8 cellular contexts compared by ENCODE assay signal in the genomic region with DNA sequence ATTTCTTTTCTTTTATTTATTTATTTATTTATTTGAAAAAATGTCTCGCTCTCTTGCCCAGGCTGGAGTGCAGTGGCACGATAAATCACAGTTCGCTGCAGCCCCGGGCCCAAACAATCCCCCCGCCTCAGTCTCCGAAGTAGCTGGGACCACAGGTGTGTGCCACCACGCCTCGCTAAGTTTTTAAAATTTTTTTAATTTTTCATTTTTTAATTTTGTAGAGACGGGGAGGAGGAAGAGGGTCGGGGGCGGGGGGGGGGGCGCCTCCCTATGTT. TPM values are rescaled to one million over a fixed set of nuclear protein-coding genes. Genes with fewer than 3 reads are reported as not detected.
DNase-seq lines count a peak whose midpoint lies in the region; ATAC-seq and TF ChIP-seq lines count a peak whose summit lies in the region.

No MANE protein-coding gene starts in this region.

- POLR2A ChIA-PET in Caco-2 (lab: Charles Lee), result no interaction called here

- TSS peak; percentile 29 for BruUV-seq in Caco-2 (replicated peaks; lab: Mats Ljungman, UMichigan)

- H3K9ac ChIP-seq in fibroblast of lung (ENCODE audit: insufficient read depth, low read length), result no peak overlapping the region

- no peaks in the 10 kb centered on the region for H3K27me3 Mint-ChIP-seq in Caco-2 (ENCODE audit: insufficient read depth, unreplicated experiment)

- H3K4me1 ChIP-seq in Caco-2, result peaks cover 5% of the 10 kb centered on the region
- H3K4me1 ChIP-seq in RWPE2 (ENCODE audit: insufficient read depth, poor library complexity, severe bottlenecking), result peaks cover 12% of the 10 kb centered on the region
- peaks cover 2% of the 10 kb centered on the region for H3K4me1 ChIP-seq in fibroblast of lung (ENCODE audit: control insufficient read depth, extremely low read depth, insufficient read depth, low read length)
- H3K4me1 ChIP-seq in ovary (ENCODE audit: insufficient read depth), result peaks cover 6% of the 10 kb centered on the region

- no peaks in the 10 kb centered on the region for H3K9me3 Mint-ChIP-seq in Caco-2 (ENCODE audit: unreplicated experiment)

- TF ChIP-seq EP300 in ovary (IDR thresholded peaks at IDR 0.05), result no peak

- H3K36me3 Mint-ChIP-seq in Caco-2 (ENCODE audit: insufficient read depth, unreplicated experiment), result peaks cover 33% of the 10 kb centered on the region

- no peaks in the 10 kb centered on the region for H3K36me3 ChIP-seq in Caco-2 (ENCODE audit: control insufficient read depth, insufficient read depth, low read length)
- peaks cover 33% of the 10 kb centered on the region for H3K36me3 ChIP-seq in RWPE2 (ENCODE audit: low read depth)
- H3K36me3 ChIP-seq in fibroblast of lung (ENCODE audit: control insufficient read depth, insufficient read depth, low read length), result no peaks in the 10 kb centered on the region
- no peaks in the 10 kb centered on the region for H3K36me3 ChIP-seq in ovary

- H3K27me3 ChIP-seq in Caco-2 (replicated peaks; ENCODE audit: control insufficient read depth, insufficient read depth, low read length) (no peaks in the 10 kb centered on the region), RWPE2 (ENCODE audit: insufficient read depth, poor library complexity, severe bottlenecking) (no peaks in the 10 kb centered on the region), fibroblast of lung (ENCODE audit: control insufficient read depth, insufficient read depth, low read length) (no peaks in the 10 kb centered on the region), ovary (no peaks in the 10 kb centered on the region)

- no peak for ATAC-seq in RWPE2 (ENCODE audit: low read depth)
- no peak for ATAC-seq in HG03175 (IDR thresholded peaks at IDR 0.05; ENCODE audit: unreplicated experiment)

- WGBS in ovary, 3 donors, result 1 to 3% (median 1%) methylated on average over 12 of the region's 12 CpGs

- H2AFZ ChIP-seq in fibroblast of lung (ENCODE audit: low read length), result peak overlapping the region; percentile 90

- peak overlapping the region; percentile 98 for H3K4me3 Mint-ChIP-seq in Caco-2 (ENCODE audit: unreplicated experiment)

- CTCF ChIA-PET in Caco-2 (lab: Charles Lee), result no interaction called here

- H3K27ac Mint-ChIP-seq in Caco-2 (ENCODE audit: unreplicated experiment), result peak overlapping the region; percentile 96

- H4K20me1 ChIP-seq in fibroblast of lung (ENCODE audit: control insufficient read depth, extremely low read depth, insufficient read depth, low read length), result no peaks in the 10 kb centered on the region

- DNase-seq in Caco-2, result no peak
- no peak for DNase-seq in RWPE2 (ENCODE audit: low spot score)
- no peak for DNase-seq in fibroblast of lung (ENCODE audit: low read depth in 2 of 2)
- DNase-seq in ovary, result peak in 2 of 5 donors; percentile 13 to 27
- DNase-seq in amniotic stem cell (lab: John Stamatoyannopoulos, UW), result no peak
- no peak for DNase-seq in cerebellar cortex (ENCODE audit: low spot score)
- DNase-seq in hippocampal formation (lab: John Stamatoyannopoulos, UW), result no peak

- H3K9me3 ChIP-seq in Caco-2, result no peaks in the 10 kb centered on the region
- H3K9me3 ChIP-seq in RWPE2 (ENCODE audit: severe bottlenecking), result no peaks in the 10 kb centered on the region
- no peaks in the 10 kb centered on the region for H3K9me3 ChIP-seq in fibroblast of lung (ENCODE audit: control insufficient read depth, insufficient read depth, low read depth, low read length)
- H3K9me3 ChIP-seq in ovary, result no peaks in the 10 kb centered on the region

- peak overlapping the region; percentile 30 for H3K4me2 ChIP-seq in fibroblast of lung (ENCODE audit: extremely low read depth, insufficient read depth, low read length)

- H3K4me3 ChIP-seq in Caco-2 (ENCODE audit: low read depth, low read length), result peak overlapping the region; percentile 62
- peak overlapping the region; percentile 84 for H3K4me3 ChIP-seq in RWPE2 (ENCODE audit: severe bottlenecking)
- H3K4me3 ChIP-seq in fibroblast of lung (replicated peaks in 1 of 4; ENCODE audit: control extremely low read depth in 1 of 4, insufficient read depth in 1 of 4, low read depth in 3 of 4, low read length in 4 of 4), result peak overlapping the region; percentile 73 to 94 (median 88)
- H3K4me3 ChIP-seq in ovary, result peak overlapping the region; percentile 80

- TF ChIP-seq CTCF in Caco-2 (IDR thresholded peaks at IDR 0.05; ENCODE audit: insufficient read depth in 1 of 2, low read depth in 1 of 2, low read length in 1 of 2, severe bottlenecking in 1 of 2, unreplicated experiment in 1 of 2), result no peak
- TF ChIP-seq CTCF in RWPE2 (IDR thresholded peaks at IDR 0.05; ENCODE audit: poor library complexity, severe bottlenecking), result no peak
- no peak for TF ChIP-seq CTCF in fibroblast of lung (conservative IDR thresholded peaks at IDR 0.05 in 1 of 2, IDR thresholded peaks at IDR 0.05 in 1 of 2; ENCODE audit: low read depth in 1 of 2, low read length in 2 of 2)
- no peak for TF ChIP-seq CTCF in ovary (IDR thresholded peaks at IDR 0.05)

- intact Hi-C loops in Caco-2 (cut with micrococcal nuclease; ENCODE audit: unreplicated experiment), result loop anchor here (1.0 to 2.0 kb wide), 2 partner anchors 24 to 199 kb away; a partner anchor contains a TSS
- intact Hi-C loops in ovary (cut with DNase I), result no loop called here

- H3K4me1 Mint-ChIP-seq in Caco-2 (ENCODE audit: low read depth, unreplicated experiment), result no peaks in the 10 kb centered on the region

- TF ChIP-seq POLR2A in ovary (IDR thresholded peaks at IDR 0.05), result no peak

- H3K27ac ChIP-seq in RWPE2 (ENCODE audit: poor library complexity, severe bottlenecking), result peak overlapping the region; percentile 7
- H3K27ac ChIP-seq in fibroblast of lung (ENCODE audit: insufficient read depth, low read length), result peak overlapping the region; percentile 77
- H3K27ac ChIP-seq in ovary, result peak overlapping the region in 1 of 2 donors; percentile 64

- peaks cover 11% of the 10 kb centered on the region for H3K79me2 ChIP-seq in fibroblast of lung (ENCODE audit: control insufficient read depth, insufficient read depth, low read length)

RNA-seq across cellular contexts. Expression of a gene that starts 0.5 kb away (rescaled TPM):
- total RNA-seq in Caco-2 (2022) (46.3 and 53.9 TPM in 2 replicates), fibroblast of lung (44.9 and 48.1 TPM in 2 replicates), ovary (10 to 100 TPM; 35.4 to 49.8 (median 39.6) TPM)
- polyA plus RNA-seq in fibroblast of lung (40.3 and 52.8 TPM in 2 replicates), ovary (10 to 100 TPM; 11.8 to 20.2 TPM)
- 25.5 and 29.5 TPM in 2 replicates for polyA plus RNA-seq in fibroblast of lung (2012)
- 7.8 and 8.6 TPM in 2 replicates for polyA minus RNA-seq in fibroblast of lung (ENCODE audit: low replicate concordance)

RNA-seq across cellular contexts. Expression of a gene that starts 24.2 kb away (rescaled TPM):
- total RNA-seq in Caco-2 (2022) (28.6 TPM in 2 replicates), fibroblast of lung (41.1 and 49.3 TPM in 2 replicates), ovary (10 to 100 TPM; 32.9 to 45.2 (median 38.3) TPM)
- polyA plus RNA-seq in fibroblast of lung (24.9 and 28.4 TPM in 2 replicates), ovary (10 to 100 TPM; 32.7 to 37.3 TPM)
- polyA plus RNA-seq in fibroblast of lung (2012), result 26.5 and 26.8 TPM in 2 replicates
- 4.8 and 8.7 TPM in 2 replicates for polyA minus RNA-seq in fibroblast of lung (ENCODE audit: low replicate concordance)
